ENCODE assay signal across 1 cellular context in the genomic region with DNA sequence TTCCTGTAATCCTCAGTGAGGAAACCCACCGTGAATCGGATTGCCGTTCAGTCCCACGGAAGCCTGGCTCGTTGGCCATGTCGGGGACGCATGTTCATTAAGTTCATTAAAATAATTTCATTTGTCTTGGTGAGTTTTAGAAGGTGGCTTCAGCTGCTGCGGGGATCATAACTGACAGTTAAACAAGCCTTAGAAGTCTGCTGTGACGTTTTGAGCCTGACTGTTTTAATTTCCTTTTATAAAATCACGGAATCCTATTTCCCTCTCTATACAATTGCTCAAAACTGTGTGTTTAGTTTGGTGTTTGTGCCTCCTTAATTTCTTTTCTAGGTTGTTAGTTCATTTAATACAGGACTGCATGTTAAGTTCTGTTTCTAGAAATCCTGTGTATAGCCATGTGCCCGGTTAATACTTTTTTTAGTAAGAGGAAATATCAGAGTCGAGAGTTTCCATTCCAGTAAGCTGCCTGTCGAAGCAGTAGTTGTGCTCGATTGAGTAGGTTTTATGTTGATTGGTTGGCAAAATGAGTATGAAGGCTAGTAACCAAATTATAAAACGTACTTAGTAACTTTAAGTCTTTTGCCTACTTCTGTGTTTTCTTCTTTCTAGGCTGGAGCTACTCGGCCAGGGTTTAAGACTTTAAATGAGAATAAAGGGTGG.
TF ChIP-seq lines count a peak whose summit lies in the region.

No MANE protein-coding gene starts in this region.

TF ChIP-seq in H1, 55 proteins besides CTCF, POLR2A, EP300 and RAD21:
- no peak for TF ChIP-seq PHF8 (conservative IDR thresholded peaks at IDR 0.05; ENCODE audit: low read depth, low read length)
- no peak for TF ChIP-seq TAF7 (optimal IDR thresholded peaks at IDR 0.05; ENCODE audit: borderline replicate concordance, low read depth, low read length)
- TF ChIP-seq POU5F1 (IDR thresholded peaks at IDR 0.05; ENCODE audit: low read depth, low read length), result no peak
- no peak for TF ChIP-seq RFX5 (IDR thresholded peaks at IDR 0.05; ENCODE audit: borderline replicate concordance, low read depth, low read length)
- TF ChIP-seq TCF12 (IDR thresholded peaks at IDR 0.05; ENCODE audit: low read depth, low read length), result no peak
- no peak for TF ChIP-seq SRF (IDR thresholded peaks at IDR 0.05; ENCODE audit: low read depth, low read length)
- TF ChIP-seq HDAC6 (IDR thresholded peaks at IDR 0.05; ENCODE audit: low read depth, low read length), result no peak
- TF ChIP-seq RNF2 (IDR thresholded peaks at IDR 0.05; ENCODE audit: borderline replicate concordance, low read depth, low read length, missing control alignments, poor library complexity, severe bottlenecking), result no peak
- TF ChIP-seq EGR1 (IDR thresholded peaks at IDR 0.05; ENCODE audit: borderline replicate concordance, low read depth, low read length), result no peak
